In the genomic region with DNA sequence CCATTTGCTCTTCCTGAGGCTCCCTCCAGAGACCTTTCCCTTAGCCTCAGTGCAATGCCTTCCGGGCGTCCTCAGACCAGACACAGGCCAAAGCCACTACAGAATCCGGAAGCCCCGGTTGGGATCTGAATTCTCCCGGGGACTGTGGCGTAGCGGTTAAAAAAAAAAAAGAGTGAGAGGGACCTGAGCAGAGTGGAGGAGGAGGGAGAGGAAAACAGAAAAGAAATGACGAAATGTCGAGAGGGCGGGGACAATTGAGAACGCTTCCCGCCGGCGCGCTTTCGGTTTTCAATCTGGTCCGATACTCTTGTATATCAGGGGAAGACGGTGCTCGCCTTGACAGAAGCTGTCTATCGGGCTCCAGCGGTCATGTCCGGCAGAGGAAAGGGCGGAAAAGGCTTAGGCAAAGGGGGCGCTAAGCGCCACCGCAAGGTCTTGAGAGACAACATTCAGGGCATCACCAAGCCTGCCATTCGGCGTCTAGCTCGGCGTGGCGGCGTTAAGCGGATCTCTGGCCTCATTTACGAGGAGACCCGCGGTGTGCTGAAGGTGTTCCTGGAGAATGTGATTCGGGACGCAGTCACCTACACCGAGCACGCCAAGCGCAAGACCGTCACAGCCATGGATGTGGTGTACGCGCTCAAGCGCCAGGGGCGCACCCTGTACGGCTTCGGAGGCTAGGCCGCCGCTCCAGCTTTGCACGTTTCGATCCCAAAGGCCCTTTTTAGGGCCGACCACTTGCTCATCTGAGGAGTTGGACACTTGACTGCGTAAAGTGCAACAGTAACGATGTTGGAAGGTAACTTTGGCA, we compare ENCODE assay signal across 12 cellular contexts. TPM values are rescaled to one million over a fixed set of nuclear protein-coding genes. Genes with fewer than 3 reads are reported as not detected.
A peak's percentile ranks its signal among the peaks of the same experiment; 100 is the strongest.
DNase-seq lines count a peak whose midpoint lies in the region; ATAC-seq, FAIRE-seq and TF ChIP-seq lines count a peak whose summit lies in the region.
"Not testable (repeated sequence)": the region's sequence is repeated elsewhere in the genome, so short reads cannot be mapped to it uniquely, and the experiment has no call there.
"Had no signal": no experiment of that assay in that cellular context is flagged by ENCODE, and none has a peak within 500 bp of the region (broad histone marks: within the 10 kb centered on the region; RNA-seq: fewer than 3 reads in every experiment).

No MANE protein-coding gene starts in this region.

- intact Hi-C loops in A673 (cut with micrococcal nuclease; ENCODE audit: unreplicated experiment); endothelial cell of umbilical vein (cut with micrococcal nuclease); natural killer cell (cut with micrococcal nuclease): not testable (repeated sequence)

- H3K4me2 ChIP-seq in endothelial cell of umbilical vein (ENCODE audit: insufficient read depth, low read length) = not testable (repeated sequence)

- H3K9me1 ChIP-seq in endothelial cell of umbilical vein (replicated peaks; ENCODE audit: control insufficient read depth, extremely low read depth, insufficient read depth, low read length) = not testable (repeated sequence)

- H3K27ac Mint-ChIP-seq in natural killer cell = not testable (repeated sequence)

- H3K27ac ChIP-seq in A673 (ENCODE audit: low read depth, low read length, poor library complexity, severe bottlenecking); endothelial cell of umbilical vein (ENCODE audit: insufficient read depth, low read depth, low read length): not testable (repeated sequence)

- not testable (repeated sequence) for H3K9me3 Mint-ChIP-seq in natural killer cell

- TF ChIP-seq POLR2A in endothelial cell of umbilical vein (IDR thresholded peaks at IDR 0.05; ENCODE audit: low read depth, low read length) = not testable (repeated sequence)

- CTCF ChIA-PET in A673 (lab: Charles Lee); endothelial cell of umbilical vein (lab: Charles Lee): not testable (repeated sequence)

- H3K9ac ChIP-seq in endothelial cell of umbilical vein (replicated peaks; ENCODE audit: extremely low read depth, insufficient read depth, low read length) = not testable (repeated sequence)

- not testable (repeated sequence) for H3K36me3 ChIP-seq in A673 (ENCODE audit: insufficient read depth, low read length, poor library complexity, severe bottlenecking); endothelial cell of umbilical vein (ENCODE audit: control insufficient read depth in 2 of 2, extremely low read depth in 1 of 2, insufficient read depth in 2 of 2, low read length in 2 of 2)

- not testable (repeated sequence) for H3K27me3 ChIP-seq in A673 (replicated peaks; ENCODE audit: insufficient read depth, low read depth, low read length, poor library complexity); endothelial cell of umbilical vein (ENCODE audit: control insufficient read depth in 2 of 2, insufficient read depth in 2 of 2, low read length in 2 of 2)

- not testable (repeated sequence) for TF ChIP-seq CTCF in A673 (conservative IDR thresholded peaks at IDR 0.05; ENCODE audit: low read depth, low read length); endothelial cell of umbilical vein (IDR thresholded peaks at IDR 0.05; ENCODE audit: extremely low read depth in 1 of 2, insufficient read depth in 1 of 2, low read depth in 1 of 2, low read length in 2 of 2); natural killer cell (IDR thresholded peaks at IDR 0.05)

- not testable (repeated sequence) for H3K4me1 ChIP-seq in A673 (ENCODE audit: insufficient read depth, low read length, poor library complexity, severe bottlenecking); endothelial cell of umbilical vein (ENCODE audit: control insufficient read depth, extremely low read depth, insufficient read depth, low read length)

- not testable (repeated sequence) for H4K20me1 ChIP-seq in endothelial cell of umbilical vein (replicated peaks; ENCODE audit: control insufficient read depth, extremely low read depth, insufficient read depth, low read length)

- not testable (repeated sequence) for H3K4me3 Mint-ChIP-seq in natural killer cell

- H3K27me3 Mint-ChIP-seq in natural killer cell (ENCODE audit: low read depth in 2 of 2) = not testable (repeated sequence)

- not testable (repeated sequence) for H3K9me3 ChIP-seq in A673 (ENCODE audit: low read depth, low read length, poor library complexity, severe bottlenecking); endothelial cell of umbilical vein (replicated peaks; ENCODE audit: control insufficient read depth, insufficient read depth, low read length)

- not testable (repeated sequence) for H2AFZ ChIP-seq in endothelial cell of umbilical vein (ENCODE audit: low read depth, low read length)

- not testable (repeated sequence) for H3K4me3 ChIP-seq in A673 (ENCODE audit: low read depth, low read length, poor library complexity, severe bottlenecking); endothelial cell of umbilical vein (replicated peaks in 1 of 3; ENCODE audit: insufficient read depth in 1 of 3, low read depth in 1 of 3, low read length in 3 of 3)

- H3K4me1 Mint-ChIP-seq in natural killer cell = not testable (repeated sequence)

- H3K79me2 ChIP-seq in endothelial cell of umbilical vein (ENCODE audit: control insufficient read depth, insufficient read depth, low read length) = not testable (repeated sequence)

- TSS peak; percentile 81 for BruUV-seq in A673 (replicated peaks; lab: Mats Ljungman, UMichigan)
- BruUV-seq in endothelial cell of umbilical vein (replicated peaks; lab: Mats Ljungman, UMichigan) = TSS peak; percentile 95

- ATAC-seq in GM18907 (IDR thresholded peaks at IDR 0.05; ENCODE audit: unreplicated experiment) (peak; percentile 70), GM21447 (IDR thresholded peaks at IDR 0.05; ENCODE audit: unreplicated experiment) (peak; percentile 68), HG02840 (IDR thresholded peaks at IDR 0.05; ENCODE audit: low FRiP score, unreplicated experiment) (peak; percentile 59), HG03175 (IDR thresholded peaks at IDR 0.05; ENCODE audit: unreplicated experiment) (peak; percentile 71), SK-N-SH treated with all-trans-retinoic acid at 6 μM for 48 hours (peak; percentile 78), natural killer cell (peak; percentile 77 to 87 (median 82))

- not testable (repeated sequence) for DNase-seq in A673 (ENCODE audit: low spot score); endothelial cell of umbilical vein (ENCODE audit: low read depth, low spot score); natural killer cell

- FAIRE-seq in endothelial cell of umbilical vein (lab: Jason Lieb, UNC) = not testable (repeated sequence)

- POLR2A ChIA-PET in A673 (lab: Charles Lee; ENCODE audit: low non-redundant PET); endothelial cell of umbilical vein (lab: Charles Lee): not testable (repeated sequence)

- dilution Hi-C loops in endothelial cell of umbilical vein (cut with MboI; ENCODE audit: extremely low pct_ligation_motif_present, low sequenced_read_pairs) = not testable (repeated sequence)

- H3K36me3 Mint-ChIP-seq in natural killer cell = not testable (repeated sequence)

RNA-seq across cellular contexts. Expression of gene FCGR1A, which starts 50.0 kb away (rescaled TPM):
- total RNA-seq in A673 (2021) (not detected in 2 replicates), endothelial cell of umbilical vein (not detected in 2 replicates), natural killer cell (under 1 TPM in 2 of 3 donors, not detected in 1; 0.48 to 0.77 TPM)
- not detected in 2 replicates for polyA plus RNA-seq in endothelial cell of umbilical vein
- not detected in 2 replicates for polyA plus RNA-seq in endothelial cell of umbilical vein (2011; cell fraction: cytosol; rRNA removed)
- polyA plus RNA-seq in endothelial cell of umbilical vein (2011; cell fraction: nucleus; rRNA removed) = not detected in 2 replicates
- polyA plus RNA-seq in endothelial cell of umbilical vein (2012) = not detected in 2 replicates
- polyA minus RNA-seq in endothelial cell of umbilical vein = not detected in 2 replicates
- polyA minus RNA-seq in endothelial cell of umbilical vein (2011; cell fraction: cytosol; rRNA and poly(A)+ RNA removed) = not detected
- not detected in 2 replicates for polyA minus RNA-seq in endothelial cell of umbilical vein (2011; cell fraction: nucleus; rRNA and poly(A)+ RNA removed)
- total RNA-seq: activated naive CD8-positive, alpha-beta T cell treated with anti-CD3 and anti-CD28 coated beads for 36 hours; RPMI7951; T-helper 1 cell treated with Interleukin-12 subunit alpha and Interleukin-12 subunit beta and Interleukin-4 antibody, amounts not matched to agents 30 ng/mL and 1 ng/mL, for 36 hours had no signal
- polyA plus RNA-seq: CD4-positive, alpha-beta memory T cell had no signal
